9 cellular contexts compared by ENCODE assay signal in the genomic region with DNA sequence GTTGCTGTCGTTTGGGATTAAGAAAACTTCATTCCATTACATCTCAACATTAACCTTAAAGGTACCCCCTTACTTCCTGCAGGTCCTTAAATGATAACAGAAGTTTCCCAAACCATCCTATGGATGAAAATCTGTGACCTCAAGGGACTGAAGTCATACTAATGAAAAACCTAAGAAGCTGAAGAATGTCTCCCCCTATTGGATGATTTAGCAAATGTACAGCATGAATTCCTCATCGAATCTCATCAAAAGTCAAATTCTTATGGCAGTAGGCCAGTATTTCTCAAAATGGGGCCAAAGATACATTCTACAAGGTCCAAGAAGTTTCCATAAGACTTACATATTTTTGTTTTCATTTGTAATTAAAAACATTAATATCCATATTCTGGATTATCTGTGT. TPM values are rescaled to one million over a fixed set of nuclear protein-coding genes. Genes with fewer than 3 reads are reported as not detected.
DNase-seq lines count a peak whose midpoint lies in the region; ATAC-seq and TF ChIP-seq lines count a peak whose summit lies in the region.
"Had no signal": no experiment of that assay in that cellular context is flagged by ENCODE, and none has a peak within 500 bp of the region (broad histone marks: within the 10 kb centered on the region; RNA-seq: fewer than 3 reads in every experiment).

No MANE protein-coding gene starts in this region.

- H3K23ac ChIP-seq in neuronal stem cell (ENCODE audit: low read depth, low read length, poor library complexity) = no peak overlapping the region

- no peak overlapping the region for H4K8ac ChIP-seq in neuronal stem cell (ENCODE audit: low read depth, low read length)

- H3K9me3 ChIP-seq in colonic mucosa (no peaks in the 10 kb centered on the region), neuronal stem cell (replicated peaks in 1 of 2; ENCODE audit: control insufficient read depth in 2 of 2, insufficient read depth in 1 of 2, low read depth in 1 of 2, low read length in 2 of 2) (no peaks in the 10 kb centered on the region)

- H3K4ac ChIP-seq in neuronal stem cell (ENCODE audit: low read length) = no peak overlapping the region

- intact Hi-C loops in colonic mucosa (cut with DNase I) = no loop called here
- intact Hi-C loops in activated naive CD4-positive, alpha-beta T cell treated with anti-CD3 and anti-CD28 coated beads for 36 hours (cut with micrococcal nuclease) = loop anchor here (2.0 kb wide), 1 partner anchor 37 kb away; no protein-coding TSS in a partner anchor

- no peak overlapping the region for H3K18ac ChIP-seq in neuronal stem cell (ENCODE audit: low read length)

- TF ChIP-seq CTCF in GM10248 (IDR thresholded peaks at IDR 0.05; ENCODE audit: control extremely low read depth, extremely low read depth, low read depth, missing control alignments) = peak; percentile 41
- TF ChIP-seq CTCF in colonic mucosa (IDR thresholded peaks at IDR 0.05) = peak; percentile 20

- H3K27me3 ChIP-seq in colonic mucosa = no peaks in the 10 kb centered on the region
- H3K27me3 ChIP-seq in neuronal stem cell (ENCODE audit: control insufficient read depth in 3 of 3, insufficient read depth in 3 of 3, low read depth in 1 of 3, low read length in 3 of 3) = no peaks in the 10 kb centered on the region

- H3K36me3 Mint-ChIP-seq in activated naive CD4-positive, alpha-beta T cell treated with anti-CD3 and anti-CD28 coated beads for 36 hours (ENCODE audit: low read depth) = peaks cover 39% of the 10 kb centered on the region

- no peak overlapping the region for H2AK5ac ChIP-seq in neuronal stem cell (ENCODE audit: low read depth, low read length)

- no CpG with 5 or more reads among the region's 2 CpGs for WGBS in neuronal stem cell (ENCODE audit: extremely low coverage in 2 of 2, insufficient read length in 2 of 2, insufficient replicate concordance in 1 of 2), 2 donors

- H3K4me1 ChIP-seq in colonic mucosa (no peaks in the 10 kb centered on the region), neuronal stem cell (ENCODE audit: control insufficient read depth in 2 of 2, insufficient read depth in 1 of 2, low read depth in 1 of 2, low read length in 2 of 2) (no peaks in the 10 kb centered on the region)

- no peak overlapping the region for H4K91ac ChIP-seq in neuronal stem cell (ENCODE audit: low read depth, low read length, poor library complexity)

- no peaks in the 10 kb centered on the region for H3K27me3 Mint-ChIP-seq in activated naive CD4-positive, alpha-beta T cell treated with anti-CD3 and anti-CD28 coated beads for 36 hours (ENCODE audit: low read depth)

- no peak overlapping the region for H3K4me3 Mint-ChIP-seq in activated naive CD4-positive, alpha-beta T cell treated with anti-CD3 and anti-CD28 coated beads for 36 hours

- no peak overlapping the region for H2AFZ ChIP-seq in neuronal stem cell (ENCODE audit: low read length)

- peaks cover 8% of the 10 kb centered on the region for H3K36me3 ChIP-seq in colonic mucosa
- H3K36me3 ChIP-seq in neuronal stem cell (replicated peaks in 1 of 2; ENCODE audit: control insufficient read depth in 2 of 2, insufficient read depth in 2 of 2, low read length in 2 of 2) = peaks cover 15 to 97% of the 10 kb centered on the region in 2 donors

- DNase-seq in GM10248 (ENCODE audit: extremely low spot score) (no peak), MV-4-11 (lab: John Stamatoyannopoulos, UW) (peak; percentile 15), colonic mucosa (no peak), neuronal stem cell (ENCODE audit: low spot score) (peak; percentile 9), NCI-H2196 treated with DMSO at 0.1 percent for 48 hours (lab: John Stamatoyannopoulos, UW; ENCODE audit: unreplicated experiment) (no peak)
- DNase-seq in activated CD4-positive, CD25-positive, alpha-beta regulatory T cell treated with anti-CD3 and anti-CD28 coated beads, Interleukin-2, amount 50 U/mL, for 72 hours = no peak
- DNase-seq in activated naive CD4-positive, alpha-beta T cell treated with anti-CD3 and anti-CD28 coated beads for 36 hours = no peak
- DNase-seq: right cardiac atrium had no signal

- peaks cover 5% of the 10 kb centered on the region for H3K4me1 Mint-ChIP-seq in activated naive CD4-positive, alpha-beta T cell treated with anti-CD3 and anti-CD28 coated beads for 36 hours (ENCODE audit: low read depth)

- no peak overlapping the region for H2BK120ac ChIP-seq in neuronal stem cell (ENCODE audit: low read depth, low read length)

- H2BK5ac ChIP-seq in neuronal stem cell (ENCODE audit: low read length) = no peak overlapping the region

- H2BK12ac ChIP-seq in neuronal stem cell (ENCODE audit: low read length) = no peak overlapping the region

- no peak for ATAC-seq in GM18870 (IDR thresholded peaks at IDR 0.05; ENCODE audit: unreplicated experiment)
- ATAC-seq: right cardiac atrium had no signal

- CTCF ChIA-PET in GM10248 (lab: Yijun Ruan, JAX) = interaction anchor here (0.8 to 8.0 kb wide), 14 partner anchors 10 to 69 kb away, joined by 3 to 42 read pairs (median 4); no protein-coding TSS in a partner anchor
- CTCF ChIA-PET in activated naive CD4-positive, alpha-beta T cell treated with anti-CD3 and anti-CD28 coated beads for 36 hours (lab: Charles Lee) = interaction anchor here (0.7 to 3.5 kb wide), 9 partner anchors 9 to 70 kb away, joined by 3 to 17 read pairs (median 4); no protein-coding TSS in a partner anchor

- POLR2A ChIA-PET in GM10248 (lab: Yijun Ruan, JAX) = no interaction called here

- H3K14ac ChIP-seq in neuronal stem cell (ENCODE audit: low read length) = no peak overlapping the region

- H2BK15ac ChIP-seq in neuronal stem cell (ENCODE audit: low read length) = no peak overlapping the region

- H3K4me3 ChIP-seq in colonic mucosa (no peak overlapping the region), neuronal stem cell (ENCODE audit: low read length in 2 of 2) (no peak overlapping the region)

- H3K27ac ChIP-seq in colonic mucosa = no peak overlapping the region
- H3K27ac ChIP-seq in neuronal stem cell (replicated peaks; ENCODE audit: low read length) = no peak overlapping the region

- H3K79me1 ChIP-seq in neuronal stem cell (ENCODE audit: low read depth, low read length) = no peaks in the 10 kb centered on the region

- no peak overlapping the region for H3K27ac Mint-ChIP-seq in activated naive CD4-positive, alpha-beta T cell treated with anti-CD3 and anti-CD28 coated beads for 36 hours

- H3K9ac ChIP-seq in colonic mucosa (ENCODE audit: low read depth in 2 of 2, low read length in 2 of 2) = no peak overlapping the region
- no peak overlapping the region for H3K9ac ChIP-seq in neuronal stem cell (ENCODE audit: low read depth, low read length, poor library complexity)

- H3K9me3 Mint-ChIP-seq in activated naive CD4-positive, alpha-beta T cell treated with anti-CD3 and anti-CD28 coated beads for 36 hours = no peaks in the 10 kb centered on the region

- no peak overlapping the region for H3K4me2 ChIP-seq in neuronal stem cell (ENCODE audit: insufficient read depth, low read length, poor library complexity, severe bottlenecking)

RNA-seq across cellular contexts. Expression of a gene that starts 13.5 kb away (rescaled TPM):
- 10 to 100 TPM; 41.8 to 54.7 TPM for total RNA-seq in colonic mucosa
- 15.6 TPM for polyA plus RNA-seq in neuronal stem cell (2013, experiment 1 of 2)
- 14.9 TPM for polyA plus RNA-seq in neuronal stem cell (2013, experiment 2 of 2)
- 10 to 100 TPM; 34.0 to 37.6 TPM for total RNA-seq in activated naive CD4-positive, alpha-beta T cell treated with anti-CD3 and anti-CD28 coated beads for 36 hours

RNA-seq across cellular contexts. Expression of a gene that starts 13.5 kb away (rescaled TPM):
- 1 to 10 TPM; 4.1 to 7.7 TPM for total RNA-seq in colonic mucosa
- 8.3 TPM for polyA plus RNA-seq in neuronal stem cell (2013, experiment 1 of 2)
- polyA plus RNA-seq in neuronal stem cell (2013, experiment 2 of 2) = 8.5 TPM
- total RNA-seq in activated naive CD4-positive, alpha-beta T cell treated with anti-CD3 and anti-CD28 coated beads for 36 hours = 10 to 100 TPM; 11.1 to 12.6 TPM

RNA-seq across cellular contexts. Expression of a gene that starts 26.7 kb away (rescaled TPM):
- total RNA-seq in colonic mucosa = 1 to 10 TPM; 1.3 to 1.7 TPM
- 0.66 TPM for polyA plus RNA-seq in neuronal stem cell (2013, experiment 1 of 2)
- 0.54 TPM for polyA plus RNA-seq in neuronal stem cell (2013, experiment 2 of 2)
- total RNA-seq in activated naive CD4-positive, alpha-beta T cell treated with anti-CD3 and anti-CD28 coated beads for 36 hours = 1 to 10 TPM; 1.8 to 3.1 TPM

RNA-seq across cellular contexts. Expression of a gene that starts 46.0 kb away (rescaled TPM):
- total RNA-seq in colonic mucosa = 10 to 100 TPM; 14.5 to 17.6 TPM
- polyA plus RNA-seq in neuronal stem cell (2013, experiment 1 of 2) = 0.53 TPM
- polyA plus RNA-seq in neuronal stem cell (2013, experiment 2 of 2) = 0.69 TPM
- under 1 TPM; 0.79 to 0.94 TPM for total RNA-seq in activated naive CD4-positive, alpha-beta T cell treated with anti-CD3 and anti-CD28 coated beads for 36 hours

Comparison
In these comparisons a context has a peak if more than half of its experiments do, and no peak if none do; other contexts are left out.
1. DNase-seq: peak in MV-4-11 (single experiment) and neuronal stem cell (single experiment); none in GM10248 (single experiment), colonic mucosa (single experiment), NCI-H2196 treated with DMSO at 0.1 percent for 48 hours (single experiment), activated CD4-positive, CD25-positive, alpha-beta regulatory T cell treated with anti-CD3 and anti-CD28 coated beads, Interleukin-2, amount 50 U/mL, for 72 hours (single experiment) and activated naive CD4-positive, alpha-beta T cell treated with anti-CD3 and anti-CD28 coated beads for 36 hours (single experiment).